ENCODE assay signal across 8 cellular contexts in the genomic region with DNA sequence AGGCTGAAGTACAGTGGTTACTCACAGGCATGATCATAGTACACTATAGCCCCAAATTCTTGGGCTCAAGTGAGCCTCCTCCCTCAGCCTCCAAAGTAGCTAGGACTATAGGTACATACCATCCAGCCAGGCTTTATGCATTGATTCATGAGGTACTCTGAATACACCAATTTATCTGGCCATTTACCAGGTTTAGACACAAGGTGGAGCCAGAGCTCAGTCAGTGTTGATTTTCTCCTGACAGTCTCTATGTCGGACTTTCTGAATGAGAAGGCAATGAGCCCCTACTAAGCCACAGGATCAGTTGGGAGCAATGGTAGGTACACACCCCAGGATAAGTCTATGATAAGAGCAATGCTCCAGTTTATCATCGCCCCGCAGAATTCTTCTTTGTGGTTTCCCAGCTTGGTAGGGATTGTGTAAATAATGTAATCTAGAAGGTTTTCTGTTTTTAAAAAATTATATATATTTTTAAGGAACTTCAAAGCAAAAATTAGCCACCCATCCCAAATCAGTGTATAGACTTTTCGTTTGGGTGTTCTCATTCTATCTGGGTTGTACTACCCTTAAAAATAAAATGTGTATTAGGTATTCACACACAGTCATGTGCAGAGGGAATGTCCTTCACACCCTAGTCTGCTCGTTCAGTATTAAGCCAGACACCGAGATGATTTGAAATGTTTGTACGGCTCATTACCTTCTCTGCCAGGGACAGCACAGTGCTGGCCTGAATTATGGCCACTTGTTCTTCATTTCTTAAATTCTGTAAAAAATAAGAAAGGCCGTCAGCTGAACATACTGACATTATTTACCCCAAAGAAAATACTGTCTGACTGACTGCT.
DNase-seq lines count a peak whose midpoint lies in the region; ATAC-seq and TF ChIP-seq lines count a peak whose summit lies in the region.

No MANE protein-coding gene starts in this region.

- peak; percentile 80 to 85 for TF ChIP-seq CTCF in Caco-2 (IDR thresholded peaks at IDR 0.05; ENCODE audit: insufficient read depth in 1 of 2, low read depth in 1 of 2, low read length in 1 of 2, severe bottlenecking in 1 of 2, unreplicated experiment in 1 of 2)
- peak; percentile 78 to 91 (median 84) for TF ChIP-seq CTCF in right lobe of liver (IDR thresholded peaks at IDR 0.05)

- no peaks in the 10 kb centered on the region for H3K9me3 ChIP-seq in Caco-2
- H3K9me3 ChIP-seq in right lobe of liver: no peaks in the 10 kb centered on the region

- CTCF ChIA-PET in Caco-2 (lab: Charles Lee): interaction anchor here (0.5 to 3.5 kb wide), 10 partner anchors 11 to 487 kb away, joined by 3 to 24 read pairs (median 4); no protein-coding TSS in a partner anchor

- intact Hi-C loops in Caco-2 (cut with micrococcal nuclease; ENCODE audit: unreplicated experiment): loop anchor here (1.0 kb wide), 4 partner anchors 47 to 307 kb away; no protein-coding TSS in a partner anchor
- intact Hi-C loops in right lobe of liver (cut with DNase I): loop anchor here in 1 of 2 donors (5.0 kb wide), 1 partner anchor 49 kb away; no protein-coding TSS in a partner anchor

- no peak overlapping the region for H3K27ac Mint-ChIP-seq in Caco-2 (ENCODE audit: unreplicated experiment)

- peak; percentile 73 to 85 for DNase-seq in Caco-2
- DNase-seq in NCI-H345 treated with DMSO at 0.1 percent for 48 hours (lab: John Stamatoyannopoulos, UW; ENCODE audit: unreplicated experiment): peak; percentile 85
- DNase-seq in activated CD4-positive, alpha-beta T cell treated with anti-CD3 and anti-CD28 coated beads for 48 hours: peak; percentile 60
- peak; percentile 38 to 66 for DNase-seq in dermis microvascular lymphatic vessel endothelial cell (ENCODE audit: low read depth in 2 of 2)
- DNase-seq in right lobe of liver: peak in 1 of 3 donors; percentile 67
- DNase-seq in stimulated activated CD8-positive, alpha-beta memory T cell treated with anti-CD3 and anti-CD28 coated beads, Interleukin-4, amount 100 ng/mL, for 1 hour (ENCODE audit: low read depth in 2 of 2, low spot score in 1 of 2): peak; percentile 6 to 21

- 20% methylated on average over 8 of the region's 8 CpGs for WGBS in right lobe of liver (ENCODE audit: insufficient coverage, low coverage, low lambda C conversion rate, missing lambda C conversion rate)

- no peaks in the 10 kb centered on the region for H3K36me3 Mint-ChIP-seq in Caco-2 (ENCODE audit: insufficient read depth, unreplicated experiment)

- H3K36me3 ChIP-seq in Caco-2 (ENCODE audit: control insufficient read depth, insufficient read depth, low read length) (no peaks in the 10 kb centered on the region), right lobe of liver (no peaks in the 10 kb centered on the region)

- ATAC-seq in GM19395 (IDR thresholded peaks at IDR 0.05; ENCODE audit: unreplicated experiment): peak; percentile 96
- ATAC-seq in HG03432 (IDR thresholded peaks at IDR 0.05; ENCODE audit: unreplicated experiment): peak; percentile 92
- peak; percentile 99 for ATAC-seq in right lobe of liver

- BruUV-seq in Caco-2 (replicated peaks; lab: Mats Ljungman, UMichigan): no TSS peak

- no peaks in the 10 kb centered on the region for H3K27me3 Mint-ChIP-seq in Caco-2 (ENCODE audit: insufficient read depth, unreplicated experiment)

- H3K4me1 Mint-ChIP-seq in Caco-2 (ENCODE audit: low read depth, unreplicated experiment): no peaks in the 10 kb centered on the region

- H3K9me3 Mint-ChIP-seq in Caco-2 (ENCODE audit: unreplicated experiment): no peaks in the 10 kb centered on the region

- H3K4me3 ChIP-seq in Caco-2 (ENCODE audit: low read depth, low read length) (no peak overlapping the region), right lobe of liver (no peak overlapping the region)

- no peak overlapping the region for H3K27ac ChIP-seq in right lobe of liver

- no peaks in the 10 kb centered on the region; the same call in 1 of the 2 replicates for H3K27me3 ChIP-seq in Caco-2 (replicated peaks; ENCODE audit: control insufficient read depth, insufficient read depth, low read length)
- no peaks in the 10 kb centered on the region for H3K27me3 ChIP-seq in right lobe of liver

- POLR2A ChIA-PET in Caco-2 (lab: Charles Lee): no interaction called here

- TF ChIP-seq POLR2A in right lobe of liver (IDR thresholded peaks at IDR 0.05): no peak

- H3K4me1 ChIP-seq in Caco-2 (no peaks in the 10 kb centered on the region), right lobe of liver (peaks cover 0 to 5% (median 2%) of the 10 kb centered on the region in 4 donors)

- no peak overlapping the region for H3K4me3 Mint-ChIP-seq in Caco-2 (ENCODE audit: unreplicated experiment)
